In genomic region chr12:131345521-131346436, GRCh38 we compare ENCODE assay signal across 29 cellular contexts.
DNase-seq lines count a peak whose midpoint lies in the region; ATAC-seq and TF ChIP-seq lines count a peak whose summit lies in the region.
"Had no signal": no experiment of that assay in that cellular context is flagged by ENCODE, and none has a peak within 500 bp of the region (broad histone marks: within the 10 kb centered on the region; RNA-seq: fewer than 3 reads in every experiment).

No MANE protein-coding gene starts in this region.

- H3K4me2 ChIP-seq in trophoblast cell (ENCODE audit: low read length) (no peak overlapping the region), neural progenitor cell (no peak overlapping the region)

- H3K9me3 Mint-ChIP-seq in natural killer cell treated with Interleukin-12 subunit alpha and Interleukin-12 subunit beta and Interleukin-15 and Interleukin-18, amount 100 ng/mL, for 72 hours = no peaks in the 10 kb centered on the region
- no peaks in the 10 kb centered on the region for H3K9me3 Mint-ChIP-seq in natural killer cell
- H3K9me3 Mint-ChIP-seq in neural progenitor cell = no peaks in the 10 kb centered on the region
- H3K9me3 Mint-ChIP-seq: activated naive CD8-positive, alpha-beta T cell treated with anti-CD3 and anti-CD28 coated beads for 36 hours; effector memory CD8-positive, alpha-beta T cell had no signal

- H3K9me3 ChIP-seq in trophoblast cell (ENCODE audit: insufficient read depth, low read depth, low read length) (peaks cover 3% of the 10 kb centered on the region), neural progenitor cell (ENCODE audit: low read depth) (no peaks in the 10 kb centered on the region)
- H3K9me3 ChIP-seq: BE2C, Peyer's patch, suprapubic skin had no signal

- H3K27ac Mint-ChIP-seq in natural killer cell treated with Interleukin-12 subunit alpha and Interleukin-12 subunit beta and Interleukin-15 and Interleukin-18, amount 100 ng/mL, for 72 hours = no peak overlapping the region
- H3K27ac Mint-ChIP-seq in natural killer cell (no peak overlapping the region), neural progenitor cell (no peak overlapping the region)
- H3K27ac Mint-ChIP-seq: activated CD8-positive, alpha-beta T cell treated with anti-CD3 and anti-CD28 coated beads, Interleukin-2, amount 10 ng/mL, durations not matched to agents 7 days and 5 days; activated naive CD8-positive, alpha-beta T cell treated with anti-CD3 and anti-CD28 coated beads for 36 hours; effector memory CD8-positive, alpha-beta T cell; naive thymus-derived CD4-positive, alpha-beta T cell had no signal

- no peaks in the 10 kb centered on the region for H3K79me2 ChIP-seq in trophoblast cell (ENCODE audit: control insufficient read depth, insufficient read depth, low read length, poor library complexity)
- H3K79me2 ChIP-seq in neural progenitor cell (ENCODE audit: low read depth) = no peaks in the 10 kb centered on the region

- no peak overlapping the region for H3K4me3 Mint-ChIP-seq in natural killer cell treated with Interleukin-12 subunit alpha and Interleukin-12 subunit beta and Interleukin-15 and Interleukin-18, amount 100 ng/mL, for 72 hours
- H3K4me3 Mint-ChIP-seq in natural killer cell (no peak overlapping the region), neural progenitor cell (no peak overlapping the region)
- H3K4me3 Mint-ChIP-seq: activated CD8-positive, alpha-beta T cell treated with anti-CD3 and anti-CD28 coated beads, Interleukin-2, amount 10 ng/mL, durations not matched to agents 7 days and 5 days; activated naive CD8-positive, alpha-beta T cell treated with anti-CD3 and anti-CD28 coated beads for 36 hours; effector memory CD8-positive, alpha-beta T cell; naive thymus-derived CD4-positive, alpha-beta T cell had no signal

- intact Hi-C loops in natural killer cell (cut with micrococcal nuclease) = no loop called here

- no peak overlapping the region for H2AK5ac ChIP-seq in trophoblast cell (ENCODE audit: low read length)

- H2AFZ ChIP-seq in trophoblast cell (ENCODE audit: insufficient read depth, low read length, poor library complexity) (no peak overlapping the region), neural progenitor cell (replicated peaks) (no peak overlapping the region)

- H3K27me3 ChIP-seq in trophoblast cell (ENCODE audit: insufficient read depth, low read length) = no peaks in the 10 kb centered on the region
- no peaks in the 10 kb centered on the region for H3K27me3 ChIP-seq in neural progenitor cell
- H3K27me3 ChIP-seq: BE2C, Peyer's patch had no signal

- H4K12ac ChIP-seq in trophoblast cell (ENCODE audit: low read depth, low read length) = no peak overlapping the region

- H2BK5ac ChIP-seq in trophoblast cell (ENCODE audit: low read depth, low read length, poor library complexity) = no peak overlapping the region

- peak; percentile 21 to 37 for ATAC-seq in natural killer cell treated with Interleukin-12 subunit alpha and Interleukin-12 subunit beta and Interleukin-15 and Interleukin-18, amount 100 ng/mL, for 72 hours
- ATAC-seq in natural killer cell (no peak), HG03565 (IDR thresholded peaks at IDR 0.05; ENCODE audit: unreplicated experiment) (no peak)
- ATAC-seq: activated CD8-positive, alpha-beta T cell treated with anti-CD3 and anti-CD28 coated beads, Interleukin-2, amount 10 ng/mL, durations not matched to agents 7 days and 5 days; effector memory CD8-positive, alpha-beta T cell; naive thymus-derived CD4-positive, alpha-beta T cell had no signal

- peaks cover 0 to 3% of the 10 kb centered on the region in 2 experiments for H3K4me1 ChIP-seq in trophoblast cell (ENCODE audit: control insufficient read depth in 1 of 2, insufficient read depth in 2 of 2, low read length in 2 of 2)
- H3K4me1 ChIP-seq in neural progenitor cell = no peaks in the 10 kb centered on the region
- H3K4me1 ChIP-seq: BE2C, Peyer's patch, suprapubic skin had no signal

- no peak overlapping the region for H3K23ac ChIP-seq in trophoblast cell (ENCODE audit: low read length)

- WGBS in trophoblast cell (ENCODE audit: extremely low coverage, insufficient coverage, insufficient read length) = no CpG with 5 or more reads among the region's 19 CpGs

- no peak overlapping the region for H2BK120ac ChIP-seq in trophoblast cell (ENCODE audit: insufficient read depth, low read length, poor library complexity)

- no peak overlapping the region for H4K8ac ChIP-seq in trophoblast cell (ENCODE audit: low read depth, low read length)

- H3K18ac ChIP-seq in trophoblast cell (ENCODE audit: low read length) = no peak overlapping the region

- no peaks in the 10 kb centered on the region for H3K4me1 Mint-ChIP-seq in natural killer cell treated with Interleukin-12 subunit alpha and Interleukin-12 subunit beta and Interleukin-15 and Interleukin-18, amount 100 ng/mL, for 72 hours (ENCODE audit: low read depth in 2 of 2)
- H3K4me1 Mint-ChIP-seq in natural killer cell (no peaks in the 10 kb centered on the region), neural progenitor cell (peaks cover 37% of the 10 kb centered on the region)
- H3K4me1 Mint-ChIP-seq: activated naive CD8-positive, alpha-beta T cell treated with anti-CD3 and anti-CD28 coated beads for 36 hours; naive thymus-derived CD4-positive, alpha-beta T cell had no signal

- H3K4me3 ChIP-seq in trophoblast cell (ENCODE audit: low read depth, low read length) = no peak overlapping the region
- H3K4me3 ChIP-seq in neural progenitor cell = no peak overlapping the region
- H3K4me3 ChIP-seq: cardiac muscle cell, Peyer's patch, skin epidermis, suprapubic skin had no signal

- no peaks in the 10 kb centered on the region for H4K20me1 ChIP-seq in neural progenitor cell (ENCODE audit: low read depth)

- TF ChIP-seq CTCF in natural killer cell (IDR thresholded peaks at IDR 0.05) = no peak
- no peak for TF ChIP-seq CTCF in neural progenitor cell (IDR thresholded peaks at IDR 0.05)

- no peak overlapping the region for H4K91ac ChIP-seq in trophoblast cell (ENCODE audit: low read depth, low read length)

- H3K36me3 Mint-ChIP-seq in natural killer cell treated with Interleukin-12 subunit alpha and Interleukin-12 subunit beta and Interleukin-15 and Interleukin-18, amount 100 ng/mL, for 72 hours = no peaks in the 10 kb centered on the region
- H3K36me3 Mint-ChIP-seq in natural killer cell = no peaks in the 10 kb centered on the region
- no peaks in the 10 kb centered on the region for H3K36me3 Mint-ChIP-seq in neural progenitor cell
- H3K36me3 Mint-ChIP-seq: activated naive CD8-positive, alpha-beta T cell treated with anti-CD3 and anti-CD28 coated beads for 36 hours; naive thymus-derived CD4-positive, alpha-beta T cell had no signal

- H3K4ac ChIP-seq in trophoblast cell (ENCODE audit: low read depth, low read length) = no peak overlapping the region

- H3K27me3 Mint-ChIP-seq in natural killer cell treated with Interleukin-12 subunit alpha and Interleukin-12 subunit beta and Interleukin-15 and Interleukin-18, amount 100 ng/mL, for 72 hours = peaks cover 9 to 12% of the 10 kb centered on the region in 2 donors
- peaks cover 3 to 9% of the 10 kb centered on the region in 2 donors for H3K27me3 Mint-ChIP-seq in natural killer cell (ENCODE audit: low read depth in 2 of 2)
- peaks cover 10% of the 10 kb centered on the region for H3K27me3 Mint-ChIP-seq in neural progenitor cell (ENCODE audit: insufficient read depth, low read depth)

- no peak overlapping the region for H3K9ac ChIP-seq in trophoblast cell (ENCODE audit: low read length)
- no peak overlapping the region for H3K9ac ChIP-seq in neural progenitor cell

- no peak overlapping the region for H2BK12ac ChIP-seq in trophoblast cell (ENCODE audit: low read length)

- H3K27ac ChIP-seq in caudate nucleus (ENCODE audit: low read depth, low read length) (peak overlapping the region; percentile 6), trophoblast cell (ENCODE audit: low read depth, low read length) (no peak overlapping the region), neural progenitor cell (no peak overlapping the region)
- H3K27ac ChIP-seq: cardiac muscle cell, HL-60, Peyer's patch, skin epidermis, suprapubic skin had no signal

- no peaks in the 10 kb centered on the region for H3K36me3 ChIP-seq in trophoblast cell (ENCODE audit: control insufficient read depth in 1 of 2, insufficient read depth in 2 of 2, low read length in 2 of 2)
- no peaks in the 10 kb centered on the region for H3K36me3 ChIP-seq in neural progenitor cell
- H3K36me3 ChIP-seq: BE2C, cardiac muscle cell, Peyer's patch, suprapubic skin had no signal

- H3K14ac ChIP-seq in trophoblast cell (ENCODE audit: low read length) = peak overlapping the region; percentile 17

- no peaks in the 10 kb centered on the region for H3F3A ChIP-seq in neural progenitor cell (ENCODE audit: low read depth)

- no peaks in the 10 kb centered on the region for H3K79me1 ChIP-seq in trophoblast cell (ENCODE audit: low read length)

- no peak for DNase-seq in natural killer cell treated with Interleukin-12 subunit alpha and Interleukin-12 subunit beta and Interleukin-15 and Interleukin-18, amount 100 ng/mL, for 72 hours (ENCODE audit: low spot score)
- DNase-seq in natural killer cell = no peak
- no peak for DNase-seq in caudate nucleus (lab: John Stamatoyannopoulos, UW)
- peak; percentile 46 to 69 for DNase-seq in trophoblast cell
- no peak for DNase-seq in GM19240 (ENCODE audit: insufficient read length, low spot score)
- DNase-seq in neural progenitor cell (ENCODE audit: low spot score) = no peak
- DNase-seq: activated gamma-delta T cell; activated naive CD8-positive, alpha-beta T cell treated with anti-CD3 and anti-CD28 coated beads for 36 hours; activated T-cell treated with anti-CD3 and anti-CD28 coated beads, Interleukin-2, amount 50 U/mL, for 1 hour; anterior cingulate cortex; BE2C; cortex of kidney; DMS 273 treated with DMSO at 0.1 percent for 48 hours; effector memory CD8-positive, alpha-beta T cell; erythroblast; glutamatergic neuron; naive thymus-derived CD4-positive, alpha-beta T cell; NCI-H1436; NCI-H345; NCI-H69; Peyer's patch; SIG-M5; stimulated activated naive CD4-positive, alpha-beta T cell treated with Interleukin-2 at 50 U/mL for 16 hours had no signal

Comparison
In these comparisons a context has a peak if more than half of its experiments do, and no peak if none do; other contexts are left out.
1. ATAC-seq: peak in natural killer cell treated with Interleukin-12 subunit alpha and Interleukin-12 subunit beta and Interleukin-15 and Interleukin-18, amount 100 ng/mL, for 72 hours (2 of 2); none in natural killer cell (0 of 3) and HG03565 (single experiment).
2. DNase-seq: peak in trophoblast cell (2 of 2); none in natural killer cell treated with Interleukin-12 subunit alpha and Interleukin-12 subunit beta and Interleukin-15 and Interleukin-18, amount 100 ng/mL, for 72 hours (single experiment), natural killer cell (single experiment), caudate nucleus (0 of 61), GM19240 (single experiment) and neural progenitor cell (single experiment).